ENCODE assay signal across 11 cellular contexts in the genomic region with DNA sequence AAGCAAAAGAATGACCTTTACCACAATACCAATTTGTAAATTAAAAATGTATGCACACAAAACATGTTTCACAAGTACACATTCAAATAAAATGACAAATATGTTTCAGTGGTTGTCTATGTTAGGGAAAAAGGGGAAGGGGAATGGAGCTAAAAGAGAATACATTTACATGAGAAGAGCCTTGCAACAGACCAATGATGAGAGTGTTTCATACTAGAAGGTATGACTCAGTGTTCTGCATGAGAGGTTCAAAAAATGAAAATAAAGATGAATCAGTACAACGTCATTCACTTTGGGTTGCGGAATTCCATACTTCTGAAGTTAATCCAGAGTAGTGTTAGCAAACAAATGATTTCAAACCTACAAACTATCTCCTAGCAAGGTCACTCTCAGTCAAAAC. TPM values are rescaled to one million over a fixed set of nuclear protein-coding genes. Genes with fewer than 3 reads are reported as not detected.
DNase-seq lines count a peak whose midpoint lies in the region; ATAC-seq and TF ChIP-seq lines count a peak whose summit lies in the region.
"Had no signal": no experiment of that assay in that cellular context is flagged by ENCODE, and none has a peak within 500 bp of the region (broad histone marks: within the 10 kb centered on the region; RNA-seq: fewer than 3 reads in every experiment).

No MANE protein-coding gene starts in this region.

- no peaks in the 10 kb centered on the region for H3K27me3 ChIP-seq in OCI-LY3 (ENCODE audit: low read depth, low read length)
- H3K27me3 ChIP-seq: BE2C had no signal

- DNase-seq in ACHN (peak; percentile 78), fibroblast of mammary gland (ENCODE audit: low read depth) (peak; percentile 93), occipital lobe (lab: John Stamatoyannopoulos, UW) (no peak), NCI-H1436 treated with DMSO at 0.1 percent for 48 hours (lab: John Stamatoyannopoulos, UW) (no peak)
- DNase-seq in stimulated activated naive CD8-positive, alpha-beta T cell treated with anti-CD3 and anti-CD28 coated beads, Interleukin-15, Interleukin-2, amounts not matched to agents 100 U/mL and 50 U/mL, for 24 hours, result no peak
- DNase-seq: BE2C, NCI-H1694 had no signal

- no peak overlapping the region for H2AFZ ChIP-seq in OCI-LY3 (ENCODE audit: low read depth, low read length)

- no peak overlapping the region for H3K27ac ChIP-seq in OCI-LY3 (ENCODE audit: low read length)

- H3K4me1 ChIP-seq in OCI-LY3 (ENCODE audit: low read length), result peaks cover 28% of the 10 kb centered on the region
- H3K4me1 ChIP-seq: BE2C had no signal

- H3K9ac ChIP-seq in OCI-LY3 (ENCODE audit: low read length), result no peak overlapping the region

- no peaks in the 10 kb centered on the region for H3K79me2 ChIP-seq in OCI-LY3 (ENCODE audit: low read length)

- H3K9me3 ChIP-seq in OCI-LY3 (ENCODE audit: insufficient read depth, low read length), result no peaks in the 10 kb centered on the region
- H3K9me3 ChIP-seq: BE2C had no signal

- no peaks in the 10 kb centered on the region for H4K20me1 ChIP-seq in OCI-LY3 (ENCODE audit: insufficient read depth, low read length)

- in situ Hi-C loops in ACHN (cut with HindIII; ENCODE audit: low pct_ligation_motif_present, low pct_unique_long_range_greater_than_20kb, low sequenced_read_pairs), result no loop called here

- TF ChIP-seq CTCF in OCI-LY3 (IDR thresholded peaks at IDR 0.05; ENCODE audit: low read depth, low read length), result no peak
- TF ChIP-seq CTCF in fibroblast of mammary gland (conservative IDR thresholded peaks at IDR 0.05; ENCODE audit: control insufficient read depth, insufficient read depth, low read depth, low read length), result no peak

- H3K4me3 ChIP-seq in OCI-LY3 (ENCODE audit: low read length) (no peak overlapping the region), fibroblast of mammary gland (ENCODE audit: control insufficient read depth, low read depth, low read length) (no peak overlapping the region)
- H3K4me3 ChIP-seq: lung had no signal

- ATAC-seq in GM21786 (IDR thresholded peaks at IDR 0.05; ENCODE audit: unreplicated experiment) (peak; percentile 39), GM21528 (IDR thresholded peaks at IDR 0.05; ENCODE audit: low FRiP score, unreplicated experiment) (no peak)
- ATAC-seq in stimulated activated naive CD8-positive, alpha-beta T cell treated with anti-CD3 and anti-CD28 coated beads, Interleukin-15, Interleukin-2, amounts not matched to agents 100 U/mL and 50 U/mL, for 24 hours, result no peak

- peak overlapping the region; percentile 25; the same call in 1 of the 2 replicates for H3K4me2 ChIP-seq in OCI-LY3 (ENCODE audit: low read length)

- peaks cover 34% of the 10 kb centered on the region for H3K36me3 ChIP-seq in OCI-LY3 (replicated peaks; ENCODE audit: low read depth, low read length)
- H3K36me3 ChIP-seq: BE2C had no signal

RNA-seq across cellular contexts. Expression of a gene that starts 51.7 kb away (rescaled TPM):
- 8.7 TPM for total RNA-seq in occipital lobe

RNA-seq across cellular contexts. Expression of a gene that starts 54.9 kb away (rescaled TPM):
- 2.5 TPM for total RNA-seq in occipital lobe

Comparison
In these comparisons a context has a peak if more than half of its experiments do, and no peak if none do; other contexts are left out.
1. DNase-seq: peak in ACHN (single experiment) and fibroblast of mammary gland (single experiment); none in stimulated activated naive CD8-positive, alpha-beta T cell treated with anti-CD3 and anti-CD28 coated beads, Interleukin-15, Interleukin-2, amounts not matched to agents 100 U/mL and 50 U/mL, for 24 hours (single experiment), occipital lobe (single experiment) and NCI-H1436 treated with DMSO at 0.1 percent for 48 hours (single experiment).